17 cellular contexts compared by ENCODE assay signal in genomic region chr14:96434040-96434439, GRCh38. TPM values are rescaled to one million over a fixed set of nuclear protein-coding genes. Genes with fewer than 3 reads are reported as not detected.
DNase-seq lines count a peak whose midpoint lies in the region; ATAC-seq, FAIRE-seq and TF ChIP-seq lines count a peak whose summit lies in the region.
"Had no signal": no experiment of that assay in that cellular context is flagged by ENCODE, and none has a peak within 500 bp of the region (broad histone marks: within the 10 kb centered on the region; RNA-seq: fewer than 3 reads in every experiment).

No MANE protein-coding gene starts in this region.

- H3K4me1 ChIP-seq in breast epithelium (no peaks in the 10 kb centered on the region), body of pancreas (peaks cover 9% of the 10 kb centered on the region), pancreas (no peaks in the 10 kb centered on the region)
- H3K4me1 ChIP-seq: BLaER1 treated with 17β-estradiol and CSF1 and Interleukin-3, amounts not matched to agents 10 nM and 100 nM had no signal

- H3K27ac ChIP-seq in breast epithelium = no peak overlapping the region
- H3K27ac ChIP-seq in body of pancreas = no peak overlapping the region
- no peak overlapping the region for H3K27ac ChIP-seq in pancreas
- H3K27ac ChIP-seq in coronary artery = no peak overlapping the region
- H3K27ac ChIP-seq: BLaER1 treated with 17β-estradiol and CSF1 and Interleukin-3, amounts not matched to agents 10 nM and 100 nM had no signal

- TF ChIP-seq POLR2A in breast epithelium (IDR thresholded peaks at IDR 0.05) (no peak), body of pancreas (IDR thresholded peaks at IDR 0.05) (no peak)

- H3K4me1 Mint-ChIP-seq in MCF 10A (ENCODE audit: insufficient read depth, unreplicated experiment) = peaks cover 7% of the 10 kb centered on the region
- no peaks in the 10 kb centered on the region for H3K4me1 Mint-ChIP-seq in activated naive CD8-positive, alpha-beta T cell treated with anti-CD3 and anti-CD28 coated beads for 36 hours

- H3K36me3 Mint-ChIP-seq in MCF 10A (ENCODE audit: insufficient read depth, unreplicated experiment) = no peaks in the 10 kb centered on the region
- H3K36me3 Mint-ChIP-seq in activated naive CD8-positive, alpha-beta T cell treated with anti-CD3 and anti-CD28 coated beads for 36 hours = no peaks in the 10 kb centered on the region

- H3K4me3 ChIP-seq in breast epithelium = no peak overlapping the region
- H3K4me3 ChIP-seq in body of pancreas = no peak overlapping the region
- H3K4me3 ChIP-seq in pancreas = no peak overlapping the region
- H3K4me3 ChIP-seq in coronary artery = no peak overlapping the region
- H3K4me3 ChIP-seq: BLaER1 treated with 17β-estradiol and CSF1 and Interleukin-3, amounts not matched to agents 10 nM and 100 nM; GM23338 had no signal

- no peak for FAIRE-seq in pancreas (lab: Jason Lieb, UNC)
- FAIRE-seq: GM18507 had no signal

- intact Hi-C loops in MCF 10A (cut with micrococcal nuclease) = no loop called here
- intact Hi-C loops in breast epithelium (cut with DNase I; ENCODE audit: low total_unique reads) = no loop called here
- intact Hi-C loops in body of pancreas (cut with DNase I) = no loop called here
- intact Hi-C loops in pancreas (cut with DNase I) = no loop called here

- ATAC-seq in body of pancreas (peak; percentile 65), pancreas (peak; percentile 40 to 89 (median 69))
- ATAC-seq: GM23338 had no signal

- H3K9me3 ChIP-seq in breast epithelium (no peaks in the 10 kb centered on the region), body of pancreas (no peaks in the 10 kb centered on the region), pancreas (no peaks in the 10 kb centered on the region)

- H3K36me3 ChIP-seq in breast epithelium = no peaks in the 10 kb centered on the region
- H3K36me3 ChIP-seq in body of pancreas (replicated peaks in 1 of 2; ENCODE audit: insufficient read depth in 1 of 2, low read depth in 2 of 2) = no peaks in the 10 kb centered on the region
- no peaks in the 10 kb centered on the region for H3K36me3 ChIP-seq in pancreas
- H3K36me3 ChIP-seq: BLaER1 treated with 17β-estradiol and CSF1 and Interleukin-3, amounts not matched to agents 10 nM and 100 nM had no signal

- no TSS peak for BruUV-seq in MCF 10A (replicated peaks; lab: Mats Ljungman, UMichigan)

- H3K4me3 Mint-ChIP-seq in MCF 10A (ENCODE audit: unreplicated experiment) = no peak overlapping the region
- no peak overlapping the region for H3K4me3 Mint-ChIP-seq in activated naive CD8-positive, alpha-beta T cell treated with anti-CD3 and anti-CD28 coated beads for 36 hours
- H3K4me3 Mint-ChIP-seq: CD4-positive, alpha-beta T cell; GM23338 had no signal

- H3K27me3 Mint-ChIP-seq in MCF 10A (ENCODE audit: insufficient read depth, unreplicated experiment) = peaks cover 46% of the 10 kb centered on the region
- H3K27me3 Mint-ChIP-seq in activated naive CD8-positive, alpha-beta T cell treated with anti-CD3 and anti-CD28 coated beads for 36 hours = no peaks in the 10 kb centered on the region

- POLR2A ChIA-PET in MCF 10A (lab: Yijun Ruan, JAX) = no interaction called here

- TF ChIP-seq CTCF in MCF 10A (IDR thresholded peaks at IDR 0.05; ENCODE audit: unreplicated experiment) = no peak
- TF ChIP-seq CTCF in breast epithelium (IDR thresholded peaks at IDR 0.05) = no peak
- TF ChIP-seq CTCF in body of pancreas (IDR thresholded peaks at IDR 0.05) = peak in 4 of 7 experiments; percentile 37 to 64 (median 44)
- TF ChIP-seq CTCF in pancreas (IDR thresholded peaks at IDR 0.05) = no peak
- no peak for TF ChIP-seq CTCF in coronary artery (IDR thresholded peaks at IDR 0.05)

- no peaks in the 10 kb centered on the region for H3K27me3 ChIP-seq in breast epithelium
- H3K27me3 ChIP-seq in body of pancreas = no peaks in the 10 kb centered on the region
- no peaks in the 10 kb centered on the region for H3K27me3 ChIP-seq in pancreas
- H3K27me3 ChIP-seq: BLaER1 treated with 17β-estradiol and CSF1 and Interleukin-3, amounts not matched to agents 10 nM and 100 nM had no signal

- 42 to 45% methylated on average over 4 of the region's 4 CpGs for WGBS in body of pancreas, 2 donors
- 45 to 55% methylated on average over 4 of the region's 4 CpGs for WGBS in pancreas, 2 donors

- CTCF ChIA-PET in MCF 10A (lab: Yijun Ruan, JAX) = interaction anchor here (0.8 kb wide), 1 partner anchor 17 kb away, joined by 3 read pairs; no protein-coding TSS in a partner anchor

- H3K27ac Mint-ChIP-seq in MCF 10A (ENCODE audit: low read depth, unreplicated experiment) = peak overlapping the region; percentile 18
- H3K27ac Mint-ChIP-seq in activated naive CD8-positive, alpha-beta T cell treated with anti-CD3 and anti-CD28 coated beads for 36 hours = no peak overlapping the region
- H3K27ac Mint-ChIP-seq: CD4-positive, alpha-beta T cell; GM23338 had no signal

- H3K9me3 Mint-ChIP-seq in MCF 10A (ENCODE audit: unreplicated experiment) = no peaks in the 10 kb centered on the region
- H3K9me3 Mint-ChIP-seq in activated naive CD8-positive, alpha-beta T cell treated with anti-CD3 and anti-CD28 coated beads for 36 hours = no peaks in the 10 kb centered on the region
- H3K9me3 Mint-ChIP-seq: CD4-positive, alpha-beta T cell; GM23338 had no signal

- DNase-seq in MCF 10A (ENCODE audit: unreplicated experiment) (no peak), breast epithelium (ENCODE audit: low spot score in 2 of 2) (no peak), body of pancreas (peak in 3 of 4 donors; percentile 36 to 58 (median 45)), pancreas (no peak), SW 1271 (lab: John Stamatoyannopoulos, UW) (no peak), coronary artery (ENCODE audit: low spot score) (no peak)
- no peak for DNase-seq in activated naive CD8-positive, alpha-beta T cell treated with anti-CD3 and anti-CD28 coated beads for 36 hours
- DNase-seq: 8988T; ACHN; CD4-positive, alpha-beta T cell; DND-41; GDM1; H7; IMR-90 had no signal

RNA-seq across cellular contexts. Expression of gene AK7, which starts 42.1 kb away (rescaled TPM):
- total RNA-seq in MCF 10A (2022) (0.21 and 0.52 TPM in 2 replicates), breast epithelium (10 to 100 TPM in 1 of 3 donors, 1 to 10 TPM in 1, under 1 TPM in 1; 0.96 to 10.5 (median 4.5) TPM), body of pancreas (1 to 10 TPM; 1.6 to 4.3 TPM), pancreas (1 to 10 TPM; 1.1 to 2.5 (median 1.5) TPM)
- polyA plus RNA-seq in pancreas = 1 to 10 TPM; 1.4 to 3.0 TPM
- total RNA-seq in activated naive CD8-positive, alpha-beta T cell treated with anti-CD3 and anti-CD28 coated beads for 36 hours = under 1 TPM; 0.86 to 0.97 TPM
- total RNA-seq: CD4-positive, alpha-beta T cell; IMR-90 had no signal

Comparison
In these comparisons a context has a peak if more than half of its experiments do, and no peak if none do; other contexts are left out.
1. DNase-seq: peak in body of pancreas (3 of 4); none in MCF 10A (single experiment), breast epithelium (0 of 2), pancreas (0 of 6), SW 1271 (0 of 2), activated naive CD8-positive, alpha-beta T cell treated with anti-CD3 and anti-CD28 coated beads for 36 hours (single experiment) and coronary artery (single experiment).
2. CTCF ChIP-seq: peak in body of pancreas (4 of 7); none in MCF 10A (single experiment), breast epithelium (0 of 3), pancreas (0 of 4) and coronary artery (single experiment).